Comparison of ENCODE assay signal across 16 cellular contexts in genomic region chr22:47202819-47203553, GRCh38.
DNase-seq lines count a peak whose midpoint lies in the region; ATAC-seq and TF ChIP-seq lines count a peak whose summit lies in the region.
"Had no signal": no experiment of that assay in that cellular context is flagged by ENCODE, and none has a peak within 500 bp of the region (broad histone marks: within the 10 kb centered on the region; RNA-seq: fewer than 3 reads in every experiment).

No MANE protein-coding gene starts in this region.

- no peaks in the 10 kb centered on the region for H3K4me1 ChIP-seq in endodermal cell (ENCODE audit: control insufficient read depth, insufficient read depth, low read length)

- no peak for ATAC-seq in activated T-cell treated with anti-CD3 and anti-CD28 coated beads, Interleukin-2, amount 50 U/mL, for 4 hours
- no peak for ATAC-seq in GM19455 (IDR thresholded peaks at IDR 0.05; ENCODE audit: unreplicated experiment)
- ATAC-seq in HG03139 (IDR thresholded peaks at IDR 0.05; ENCODE audit: unreplicated experiment) = no peak
- ATAC-seq: GM12878 had no signal

- H3K36me3 Mint-ChIP-seq in activated T-cell treated with anti-CD3 and anti-CD28 coated beads, Interleukin-2, amount 50 U/mL, for 24 hours (ENCODE audit: low read depth) = no peaks in the 10 kb centered on the region
- H3K36me3 Mint-ChIP-seq in activated T-cell treated with anti-CD3 and anti-CD28 coated beads, Interleukin-2, amount 50 U/mL, for 4 hours (ENCODE audit: insufficient read depth) = no peaks in the 10 kb centered on the region
- no peaks in the 10 kb centered on the region for H3K36me3 Mint-ChIP-seq in endodermal cell (ENCODE audit: low read depth)
- H3K36me3 Mint-ChIP-seq: IgD-negative memory B cell had no signal

- no peaks in the 10 kb centered on the region for H3K27me3 Mint-ChIP-seq in activated T-cell treated with anti-CD3 and anti-CD28 coated beads, Interleukin-2, amount 50 U/mL, for 24 hours
- H3K27me3 Mint-ChIP-seq in activated T-cell treated with anti-CD3 and anti-CD28 coated beads, Interleukin-2, amount 50 U/mL, for 4 hours (ENCODE audit: low read depth) = no peaks in the 10 kb centered on the region
- no peaks in the 10 kb centered on the region for H3K27me3 Mint-ChIP-seq in endodermal cell (ENCODE audit: insufficient read depth)

- no peaks in the 10 kb centered on the region for H3K4me1 Mint-ChIP-seq in activated T-cell treated with anti-CD3 and anti-CD28 coated beads, Interleukin-2, amount 50 U/mL, for 24 hours (ENCODE audit: low read depth)
- H3K4me1 Mint-ChIP-seq in activated T-cell treated with anti-CD3 and anti-CD28 coated beads, Interleukin-2, amount 50 U/mL, for 4 hours (ENCODE audit: low read depth) = no peaks in the 10 kb centered on the region
- no peaks in the 10 kb centered on the region for H3K4me1 Mint-ChIP-seq in endodermal cell
- H3K4me1 Mint-ChIP-seq: IgD-negative memory B cell had no signal

- H3K4me3 Mint-ChIP-seq in activated T-cell treated with anti-CD3 and anti-CD28 coated beads, Interleukin-2, amount 50 U/mL, for 24 hours = no peak overlapping the region
- H3K4me3 Mint-ChIP-seq in activated T-cell treated with anti-CD3 and anti-CD28 coated beads, Interleukin-2, amount 50 U/mL, for 4 hours = no peak overlapping the region
- no peak overlapping the region for H3K4me3 Mint-ChIP-seq in endodermal cell

- no peak overlapping the region for H3K27ac ChIP-seq in endodermal cell (ENCODE audit: low read depth, low read length)

- DNase-seq in activated T-cell treated with anti-CD3 and anti-CD28 coated beads, Interleukin-2, amount 50 U/mL, for 24 hours = peak; percentile 8
- no peak for DNase-seq in activated T-cell treated with anti-CD3 and anti-CD28 coated beads, Interleukin-2, amount 50 U/mL, for 4 hours
- peak; percentile 12 for DNase-seq in GM20000 (ENCODE audit: low spot score)
- DNase-seq in endodermal cell = peak; percentile 25
- peak; percentile 74 for DNase-seq in posterior vena cava (ENCODE audit: low spot score)
- no peak for DNase-seq in NCI-H1694 treated with DMSO at 0.1 percent for 48 hours (lab: John Stamatoyannopoulos, UW)
- DNase-seq: C1 segment of cervical spinal cord, DMS 273 treated with DMSO at 0.1 percent for 48 hours, GDM1, NCI-H187 treated with DMSO at 0.1 percent for 48 hours, NCI-H69, SHP77 had no signal

- 76 to 86% methylated on average over 10 to 16 of the region's 16 CpGs for WGBS in endodermal cell (ENCODE audit: insufficient coverage in 1 of 2, insufficient read length in 1 of 2), 2 experiments

- no peaks in the 10 kb centered on the region for H3K9me3 Mint-ChIP-seq in activated T-cell treated with anti-CD3 and anti-CD28 coated beads, Interleukin-2, amount 50 U/mL, for 24 hours
- no peaks in the 10 kb centered on the region for H3K9me3 Mint-ChIP-seq in activated T-cell treated with anti-CD3 and anti-CD28 coated beads, Interleukin-2, amount 50 U/mL, for 4 hours
- peaks cover 83% of the 10 kb centered on the region for H3K9me3 Mint-ChIP-seq in endodermal cell
- H3K9me3 Mint-ChIP-seq: IgD-negative memory B cell had no signal

- H3K36me3 ChIP-seq in endodermal cell (ENCODE audit: control insufficient read depth, insufficient read depth, low read length) = no peaks in the 10 kb centered on the region

- no peak overlapping the region for H3K27ac Mint-ChIP-seq in activated T-cell treated with anti-CD3 and anti-CD28 coated beads, Interleukin-2, amount 50 U/mL, for 24 hours
- no peak overlapping the region for H3K27ac Mint-ChIP-seq in endodermal cell

- H3K9ac ChIP-seq in endodermal cell (ENCODE audit: extremely low read depth, low read length, poor library complexity, severe bottlenecking) = no peak overlapping the region

- H3K9me3 ChIP-seq in endodermal cell (ENCODE audit: control insufficient read depth, low read length) = peaks cover 20% of the 10 kb centered on the region

- no peak overlapping the region for H3K4me3 ChIP-seq in endodermal cell (ENCODE audit: low read length)
- H3K4me3 ChIP-seq: GM12878 had no signal

- intact Hi-C loops in posterior vena cava (cut with DNase I) = no loop called here

- TF ChIP-seq CTCF in GM20000 (IDR thresholded peaks at IDR 0.05; ENCODE audit: extremely low read depth, missing control alignments) (no peak), endodermal cell (conservative IDR thresholded peaks at IDR 0.05) (no peak)

- no peaks in the 10 kb centered on the region for H3K27me3 ChIP-seq in endodermal cell (ENCODE audit: control insufficient read depth, insufficient read depth, low read length, poor library complexity, severe bottlenecking)

Comparison
In these comparisons a context has a peak if more than half of its experiments do, and no peak if none do; other contexts are left out.
1. DNase-seq: peak in activated T-cell treated with anti-CD3 and anti-CD28 coated beads, Interleukin-2, amount 50 U/mL, for 24 hours (single experiment), GM20000 (single experiment), endodermal cell (single experiment) and posterior vena cava (single experiment); none in activated T-cell treated with anti-CD3 and anti-CD28 coated beads, Interleukin-2, amount 50 U/mL, for 4 hours (single experiment) and NCI-H1694 treated with DMSO at 0.1 percent for 48 hours (single experiment).